Comparison of ENCODE assay signal across 19 cellular contexts in genomic region chr3:21433751-21434150, GRCh38.
DNase-seq lines count a peak whose midpoint lies in the region; ATAC-seq, FAIRE-seq and TF ChIP-seq lines count a peak whose summit lies in the region.
"Had no signal": no experiment of that assay in that cellular context is flagged by ENCODE, and none has a peak within 500 bp of the region (broad histone marks: within the 10 kb centered on the region; RNA-seq: fewer than 3 reads in every experiment).

No MANE protein-coding gene starts in this region.

- in situ Hi-C loops in ACHN (cut with HindIII; ENCODE audit: low pct_ligation_motif_present, low pct_unique_long_range_greater_than_20kb, low sequenced_read_pairs): no loop called here

- TF ChIP-seq CTCF in AG10803 (conservative IDR thresholded peaks at IDR 0.05; ENCODE audit: low read length) (no peak), fibroblast of villous mesenchyme (IDR thresholded peaks at IDR 0.05; ENCODE audit: insufficient read depth, low read depth, low read length) (no peak)

- DNase-seq in AG10803 (ENCODE audit: low read depth) (peak; percentile 81), fibroblast of villous mesenchyme (ENCODE audit: low read depth) (peak; percentile 26), ACHN (no peak), NCI-H748 treated with DMSO at 0.1 percent for 48 hours (lab: John Stamatoyannopoulos, UW) (no peak)
- DNase-seq: AML-193; Caco-2; Calu3; CD4-positive, alpha-beta T cell; CD8-positive, alpha-beta T cell; DMS79 treated with DMSO at 0.1 percent for 48 hours; GDM1 had no signal

- H3K4me3 ChIP-seq in AG10803 (ENCODE audit: low read length): no peak overlapping the region
- H3K4me3 ChIP-seq in fibroblast of villous mesenchyme (ENCODE audit: low read depth, low read length): no peak overlapping the region
- H3K4me3 ChIP-seq: A549; BLaER1 treated with 17β-estradiol and CSF1 and Interleukin-3, amounts not matched to agents 10 nM and 100 nM; GM12878 had no signal

- ATAC-seq in HG03095 (IDR thresholded peaks at IDR 0.05; ENCODE audit: unreplicated experiment): no peak
- ATAC-seq: A549; CD8-positive, alpha-beta T cell; GM12878 had no signal

- FAIRE-seq in endometrium (lab: Jason Lieb, UNC): peak; percentile 92
- FAIRE-seq: A549, D721Med, GM12878, GM12892, GM18507 had no signal

Comparison
In these comparisons a context has a peak if more than half of its experiments do, and no peak if none do; other contexts are left out.
1. DNase-seq: peak in AG10803 (single experiment) and fibroblast of villous mesenchyme (single experiment); none in ACHN (single experiment) and NCI-H748 treated with DMSO at 0.1 percent for 48 hours (single experiment).